8 cellular contexts compared by ENCODE assay signal in the genomic region with DNA sequence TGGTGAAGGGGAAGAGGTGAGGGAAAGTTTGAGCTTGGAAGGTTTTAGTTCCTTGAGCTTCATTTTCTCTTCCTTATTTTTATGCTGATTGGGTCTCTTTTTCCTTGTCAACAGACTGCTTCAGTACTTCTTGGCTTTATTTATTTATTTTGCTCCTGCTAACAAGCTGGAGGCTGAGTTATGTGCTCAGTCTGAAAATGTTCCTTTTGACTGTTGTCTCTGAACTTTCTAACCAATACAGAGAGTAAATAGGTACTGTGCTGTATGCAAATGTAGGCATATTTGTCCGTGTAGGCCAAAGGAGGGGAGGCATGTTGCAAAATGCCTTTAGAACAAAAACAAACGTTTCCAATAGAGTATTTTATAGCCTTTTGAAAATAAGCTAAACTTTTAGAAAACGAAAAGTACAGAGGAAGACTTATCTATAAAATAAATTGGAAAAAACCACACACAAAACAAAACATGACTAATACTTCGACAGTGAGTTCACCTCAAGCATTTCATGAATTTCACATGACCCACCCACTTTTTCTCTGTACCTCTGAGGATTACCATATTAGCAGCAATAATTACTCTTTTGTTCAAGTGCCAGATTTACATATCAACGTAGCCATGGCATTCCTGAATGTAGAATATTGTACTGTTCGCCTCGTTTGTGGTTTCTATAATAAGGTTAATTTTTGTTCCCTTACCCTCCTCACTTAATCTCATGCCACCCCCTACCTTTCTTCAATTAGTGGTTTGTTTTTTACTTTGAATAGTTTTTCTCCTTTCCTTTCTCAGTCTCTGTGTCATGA. TPM values are rescaled to one million over a fixed set of nuclear protein-coding genes. Genes with fewer than 3 reads are reported as not detected.
DNase-seq lines count a peak whose midpoint lies in the region; ATAC-seq and TF ChIP-seq lines count a peak whose summit lies in the region.

No MANE protein-coding gene starts in this region.

- no peaks in the 10 kb centered on the region for H3K36me3 ChIP-seq in adrenal gland (replicated peaks in 1 of 2)

- DNase-seq in adrenal gland (no peak), putamen (ENCODE audit: low spot score) (peak; percentile 40), activated gamma-delta T cell (lab: John Stamatoyannopoulos, UW) (no peak), DMS79 (lab: John Stamatoyannopoulos, UW) (no peak), OCI-M1 (lab: John Stamatoyannopoulos, UW) (no peak)

- H3K9me3 ChIP-seq in adrenal gland (replicated peaks in 1 of 3): no peaks in the 10 kb centered on the region

- ATAC-seq in GM18867 (IDR thresholded peaks at IDR 0.05; ENCODE audit: unreplicated experiment): peak; percentile 56
- peak; percentile 36 for ATAC-seq in HG03060 (IDR thresholded peaks at IDR 0.05; ENCODE audit: low read depth, unreplicated experiment)
- no peak for ATAC-seq in GM21526 (IDR thresholded peaks at IDR 0.05; ENCODE audit: low FRiP score, unreplicated experiment)

- H3K4me1 ChIP-seq in adrenal gland (replicated peaks in 1 of 2): peaks cover 4 to 14% of the 10 kb centered on the region in 2 donors

- peak overlapping the region; percentile 31 to 76 (median 50) for H3K27ac ChIP-seq in adrenal gland

- no peak for TF ChIP-seq CTCF in adrenal gland (IDR thresholded peaks at IDR 0.05)

- 54 to 66% (median 57%) methylated on average over 7 of the region's 7 CpGs for WGBS in adrenal gland, 4 donors

- no peaks in the 10 kb centered on the region for H3K27me3 ChIP-seq in adrenal gland

- intact Hi-C loops in adrenal gland (cut with DNase I): no loop called here

- TF ChIP-seq POLR2A in adrenal gland (IDR thresholded peaks at IDR 0.05): no peak

- H3K4me3 ChIP-seq in adrenal gland: no peak overlapping the region

RNA-seq across cellular contexts. Expression of gene CREBL2, which starts 4.7 kb away (rescaled TPM):
- 100 to 1,000 TPM; 116 to 357 (median 151) TPM for total RNA-seq in adrenal gland
- polyA plus RNA-seq in adrenal gland: 100 to 1,000 TPM in 1 of 3 donors, 10 to 100 TPM in 2; 41.5 to 307 (median 50.4) TPM

RNA-seq across cellular contexts. Expression of gene DUSP16, which starts 44.3 kb away (rescaled TPM):
- 100 to 1,000 TPM in 5 of 8 donors, 10 to 100 TPM in 3; 36.4 to 374 (median 118) TPM for total RNA-seq in adrenal gland
- 100 to 1,000 TPM in 1 of 3 donors, 10 to 100 TPM in 2; 24.5 to 108 (median 32.2) TPM for polyA plus RNA-seq in adrenal gland
